In genomic region chr15:36766449-36766848, GRCh38 we compare ENCODE assay signal across 21 cellular contexts.
"Had no signal": no experiment of that assay in that cellular context is flagged by ENCODE, and none has a peak within 500 bp of the region (broad histone marks: within the 10 kb centered on the region; RNA-seq: fewer than 3 reads in every experiment).

No MANE protein-coding gene starts in this region.

- H3K27ac ChIP-seq: HL-60, SJSA1, SK-N-MC had no signal

- ATAC-seq: Panc1 had no signal

- H3K4me1 ChIP-seq: SJSA1 had no signal

- H3K36me3 ChIP-seq: SJSA1 had no signal

- DNase-seq: KBM-7, NCI-H1048, NCI-H1105, NCI-H1417, NCI-H1436 treated with DMSO at 0.1 percent for 48 hours, NCI-H187, NCI-H2029, NCI-H2081 treated with DMSO at 0.1 percent for 48 hours, NCI-H2171, NCI-H226, NCI-H446, NCI-H510A, NCI-H524 treated with DMSO at 0.1 percent for 48 hours, NCI-H69, NCI-H774, Right ventricle myocardium superior, SIG-M5 had no signal

- H3K27me3 ChIP-seq: SJSA1 had no signal

- H3K9me3 ChIP-seq: SJSA1 had no signal

- H3K4me3 ChIP-seq: SJSA1, SK-N-MC had no signal
